Comparison of ENCODE assay signal across 22 cellular contexts in genomic region chr21:45871616-45872236, GRCh38.
DNase-seq lines count a peak whose midpoint lies in the region; ATAC-seq, FAIRE-seq and TF ChIP-seq lines count a peak whose summit lies in the region.
"Had no signal": no experiment of that assay in that cellular context is flagged by ENCODE, and none has a peak within 500 bp of the region (broad histone marks: within the 10 kb centered on the region; RNA-seq: fewer than 3 reads in every experiment).

No MANE protein-coding gene starts in this region.

- H3K4me2 ChIP-seq in GM23248 (ENCODE audit: unreplicated experiment): no peak overlapping the region
- H3K4me2 ChIP-seq: PC-9 had no signal

- intact Hi-C loops in kidney (cut with DNase I): no loop called here

- peaks cover 15% of the 10 kb centered on the region for H3K4me1 Mint-ChIP-seq in activated T-cell treated with anti-CD3 and anti-CD28 coated beads, Interleukin-2, amount 50 U/mL, for 24 hours (ENCODE audit: low read depth)
- H3K4me1 Mint-ChIP-seq in activated T-cell treated with anti-CD3 and anti-CD28 coated beads, Interleukin-2, amount 50 U/mL, for 72 hours (ENCODE audit: low read depth): peaks cover 5% of the 10 kb centered on the region
- H3K4me1 Mint-ChIP-seq: CD4-positive, CD25-positive, alpha-beta regulatory T cell had no signal

- no peak for FAIRE-seq in kidney (lab: Jason Lieb, UNC)
- FAIRE-seq: HTR-8/SVneo had no signal

- H3K27ac ChIP-seq in kidney (ENCODE audit: low read depth in 2 of 2, low read length in 2 of 2): no peak overlapping the region
- no peak overlapping the region for H3K27ac ChIP-seq in GM23248
- H3K27ac ChIP-seq: PC-9 had no signal

- H3K9me3 ChIP-seq in kidney (ENCODE audit: control insufficient read depth in 1 of 2, low read length in 2 of 2) (no peaks in the 10 kb centered on the region), GM23248 (ENCODE audit: low read depth) (no peaks in the 10 kb centered on the region)
- H3K9me3 ChIP-seq: HAP-1, MG63 had no signal

- DNase-seq in activated T-cell treated with anti-CD3 and anti-CD28 coated beads, Interleukin-2, amount 50 U/mL, for 24 hours: peak; percentile 11
- no peak for DNase-seq in activated T-cell treated with anti-CD3 and anti-CD28 coated beads, Interleukin-2, amount 50 U/mL, for 72 hours
- DNase-seq in kidney: peak; percentile 35
- peak; percentile 50 for DNase-seq in retina
- peak; percentile 36 for DNase-seq in ureter (ENCODE audit: low spot score)
- no peak for DNase-seq in EL
- DNase-seq in GM23248: no peak
- DNase-seq in COLO829 (ENCODE audit: low spot score): no peak
- DNase-seq: 8988T; CD4-positive, CD25-positive, alpha-beta regulatory T cell; DMS153; GF-D8; Kasumi-1; MG63; NCI-H1048; NCI-H1436; NCI-H1930; NCI-H345; NCI-H524 treated with DMSO at 0.1 percent for 48 hours; PC-9 had no signal

- 92 to 94% methylated on average over 18 to 22 of the region's 22 CpGs for WGBS in GM23248 (ENCODE audit: low coverage in 1 of 2, low lambda C conversion rate in 2 of 2, missing lambda C conversion rate in 2 of 2), 2 experiments

- H3K36me3 ChIP-seq in kidney (ENCODE audit: control insufficient read depth in 1 of 2, insufficient read depth in 2 of 2, low read length in 2 of 2) (no peaks in the 10 kb centered on the region), GM23248 (ENCODE audit: low read depth) (no peaks in the 10 kb centered on the region)
- H3K36me3 ChIP-seq: HAP-1, MG63 had no signal

- H3K27ac Mint-ChIP-seq in activated T-cell treated with anti-CD3 and anti-CD28 coated beads, Interleukin-2, amount 50 U/mL, for 24 hours: no peak overlapping the region
- H3K27ac Mint-ChIP-seq in activated T-cell treated with anti-CD3 and anti-CD28 coated beads, Interleukin-2, amount 50 U/mL, for 72 hours: no peak overlapping the region
- H3K27ac Mint-ChIP-seq: CD4-positive, CD25-positive, alpha-beta regulatory T cell had no signal

- H3K36me3 Mint-ChIP-seq in activated T-cell treated with anti-CD3 and anti-CD28 coated beads, Interleukin-2, amount 50 U/mL, for 24 hours (ENCODE audit: low read depth): no peaks in the 10 kb centered on the region
- no peaks in the 10 kb centered on the region for H3K36me3 Mint-ChIP-seq in activated T-cell treated with anti-CD3 and anti-CD28 coated beads, Interleukin-2, amount 50 U/mL, for 72 hours (ENCODE audit: insufficient read depth in 2 of 2)
- H3K36me3 Mint-ChIP-seq: CD4-positive, CD25-positive, alpha-beta regulatory T cell had no signal

- H4K20me1 ChIP-seq in GM23248 (ENCODE audit: insufficient read depth): no peaks in the 10 kb centered on the region

- no peak for TF ChIP-seq CTCF in kidney (IDR thresholded peaks at IDR 0.05; ENCODE audit: borderline replicate concordance, extremely low read depth, insufficient read depth)

- no peak overlapping the region for H3K4me3 ChIP-seq in kidney (ENCODE audit: low read length in 2 of 2)
- H3K4me3 ChIP-seq in GM23248: no peak overlapping the region
- H3K4me3 ChIP-seq: HAP-1, MG63, PC-9 had no signal

- H3K4me1 ChIP-seq in kidney (ENCODE audit: control insufficient read depth in 1 of 2, insufficient read depth in 1 of 2, low read depth in 1 of 2, low read length in 2 of 2) (peaks cover 0 to 4% of the 10 kb centered on the region in 2 donors), GM23248 (ENCODE audit: insufficient read depth) (peaks cover 27% of the 10 kb centered on the region)
- H3K4me1 ChIP-seq: HAP-1 had no signal

- peaks cover 9% of the 10 kb centered on the region for H3K27me3 Mint-ChIP-seq in activated T-cell treated with anti-CD3 and anti-CD28 coated beads, Interleukin-2, amount 50 U/mL, for 24 hours
- H3K27me3 Mint-ChIP-seq in activated T-cell treated with anti-CD3 and anti-CD28 coated beads, Interleukin-2, amount 50 U/mL, for 72 hours (ENCODE audit: low read depth): no peaks in the 10 kb centered on the region

- H3F3A ChIP-seq in GM23248 (ENCODE audit: insufficient read depth): peaks cover 8% of the 10 kb centered on the region; the same call in 1 of the 2 replicates

- no peak overlapping the region for H3K9ac ChIP-seq in kidney (ENCODE audit: low read length in 2 of 2)
- H3K9ac ChIP-seq in GM23248: no peak overlapping the region

- in situ Hi-C loops in GM23248 (cut with MboI): no loop called here

- no peaks in the 10 kb centered on the region for H3K9me2 ChIP-seq in GM23248 (ENCODE audit: insufficient read depth)

- H3K4me3 Mint-ChIP-seq in activated T-cell treated with anti-CD3 and anti-CD28 coated beads, Interleukin-2, amount 50 U/mL, for 24 hours: no peak overlapping the region
- no peak overlapping the region for H3K4me3 Mint-ChIP-seq in activated T-cell treated with anti-CD3 and anti-CD28 coated beads, Interleukin-2, amount 50 U/mL, for 72 hours
- H3K4me3 Mint-ChIP-seq: CD4-positive, CD25-positive, alpha-beta regulatory T cell had no signal

- H3K79me2 ChIP-seq in GM23248 (ENCODE audit: insufficient read depth): no peaks in the 10 kb centered on the region

- no peaks in the 10 kb centered on the region for H3K9me3 Mint-ChIP-seq in activated T-cell treated with anti-CD3 and anti-CD28 coated beads, Interleukin-2, amount 50 U/mL, for 24 hours
- no peaks in the 10 kb centered on the region for H3K9me3 Mint-ChIP-seq in activated T-cell treated with anti-CD3 and anti-CD28 coated beads, Interleukin-2, amount 50 U/mL, for 72 hours
- H3K9me3 Mint-ChIP-seq: CD4-positive, CD25-positive, alpha-beta regulatory T cell had no signal

- H2AFZ ChIP-seq in GM23248: no peak overlapping the region
- H2AFZ ChIP-seq: PC-9 had no signal

- no peak for ATAC-seq in activated T-cell treated with anti-CD3 and anti-CD28 coated beads, Interleukin-2, amount 50 U/mL, for 72 hours (replicated peaks in 1 of 2)

- no peaks in the 10 kb centered on the region for H3K27me3 ChIP-seq in GM23248 (replicated peaks; ENCODE audit: insufficient read depth)
- H3K27me3 ChIP-seq: MG63 had no signal

Comparison
In these comparisons a context has a peak if more than half of its experiments do, and no peak if none do; other contexts are left out.
1. DNase-seq: peak in activated T-cell treated with anti-CD3 and anti-CD28 coated beads, Interleukin-2, amount 50 U/mL, for 24 hours (single experiment), kidney (single experiment), retina (single experiment) and ureter (single experiment); none in activated T-cell treated with anti-CD3 and anti-CD28 coated beads, Interleukin-2, amount 50 U/mL, for 72 hours (0 of 2), EL (single experiment), GM23248 (single experiment) and COLO829 (single experiment).